Comparison of ENCODE assay signal across 17 cellular contexts in the genomic region with DNA sequence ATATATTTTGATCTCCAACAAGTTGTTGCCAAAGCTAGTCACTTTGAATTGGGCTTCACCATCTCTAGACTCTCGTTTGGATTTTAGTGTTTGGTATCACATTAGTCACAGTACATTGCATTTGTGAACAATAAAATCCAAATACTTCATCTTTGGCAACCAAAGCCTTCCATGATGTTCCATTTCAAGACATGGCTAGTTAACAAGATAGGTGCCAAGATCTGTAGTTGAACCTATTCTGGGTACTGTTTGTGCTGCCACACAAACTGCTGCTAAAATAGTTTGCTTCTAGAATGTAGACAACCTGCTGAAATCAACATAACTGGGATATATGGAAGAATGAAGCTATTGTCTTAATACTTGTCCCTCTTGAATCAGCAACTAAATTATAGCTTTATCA.
"Had no signal": no experiment of that assay in that cellular context is flagged by ENCODE, and none has a peak within 500 bp of the region (broad histone marks: within the 10 kb centered on the region; RNA-seq: fewer than 3 reads in every experiment).

No MANE protein-coding gene starts in this region.

- H3K9me3 Mint-ChIP-seq: immature natural killer cell; mesothelial cell of epicardium; naive thymus-derived CD8-positive, alpha-beta T cell had no signal

- DNase-seq: dermis blood vessel endothelial cell; dorsolateral prefrontal cortex; effector CD4-positive, alpha-beta T cell; effector memory CD4-positive, alpha-beta T cell; foreskin keratinocyte; heart left ventricle; hypothalamus; immature natural killer cell; left cardiac atrium; left lung; left ventricle myocardium superior; lower lobe of right lung; mesenchymal stem cell; mucosa of descending colon; naive B cell; naive thymus-derived CD8-positive, alpha-beta T cell had no signal

- H3K4me1 Mint-ChIP-seq: immature natural killer cell; mesothelial cell of epicardium; naive thymus-derived CD8-positive, alpha-beta T cell had no signal

- H3K4me3 Mint-ChIP-seq: immature natural killer cell, mesothelial cell of epicardium, naive B cell had no signal

- H3K36me3 Mint-ChIP-seq: immature natural killer cell; mesothelial cell of epicardium; naive B cell; naive thymus-derived CD8-positive, alpha-beta T cell had no signal

- H3K27ac Mint-ChIP-seq: immature natural killer cell; mesothelial cell of epicardium; naive B cell; naive thymus-derived CD8-positive, alpha-beta T cell had no signal
